ENCODE assay signal across 16 cellular contexts in the genomic region with DNA sequence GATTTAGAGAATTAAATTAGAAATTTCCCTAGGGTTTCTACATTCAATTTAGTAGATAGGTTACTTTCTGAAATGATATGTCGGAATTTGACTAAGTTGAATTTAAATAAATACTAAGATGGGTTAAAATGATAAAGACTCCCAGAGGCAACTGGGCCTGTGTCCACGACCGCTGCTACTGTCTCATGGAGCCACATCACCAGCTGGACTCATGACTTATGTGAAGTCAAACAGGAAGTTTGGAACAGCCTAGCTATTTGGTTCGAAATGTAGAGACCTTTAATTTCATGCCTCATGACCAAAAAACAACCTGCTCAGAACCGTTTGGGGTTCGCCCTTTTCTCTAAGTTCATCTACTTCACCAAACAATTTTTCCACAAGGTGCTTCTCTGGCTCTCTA.
"Had no signal": no experiment of that assay in that cellular context is flagged by ENCODE, and none has a peak within 500 bp of the region (broad histone marks: within the 10 kb centered on the region; RNA-seq: fewer than 3 reads in every experiment).

No MANE protein-coding gene starts in this region.

- H3K4me3 Mint-ChIP-seq: activated CD4-positive, alpha-beta T cell treated with anti-CD3 and anti-CD28 coated beads, Interleukin-2, amount 10 ng/mL, durations not matched to agents 7 days and 5 days; activated naive CD4-positive, alpha-beta T cell treated with anti-CD3 and anti-CD28 coated beads, Interleukin-2, amount 10 ng/mL, durations not matched to agents 7 days and 5 days; effector memory CD8-positive, alpha-beta T cell; natural killer cell; stimulated activated naive CD8-positive, alpha-beta T cell treated with anti-CD3 and anti-CD28 coated beads, Interleukin-15, amount 100 ng/mL, for 72 hours had no signal

- H3K27me3 Mint-ChIP-seq: activated CD4-positive, alpha-beta T cell treated with anti-CD3 and anti-CD28 coated beads, Interleukin-2, amount 10 ng/mL, durations not matched to agents 7 days and 5 days had no signal

- H3K4me1 Mint-ChIP-seq: activated naive CD4-positive, alpha-beta T cell treated with anti-CD3 and anti-CD28 coated beads, Interleukin-2, amount 10 ng/mL, durations not matched to agents 7 days and 5 days; natural killer cell had no signal

- H3K36me3 ChIP-seq: adrenal gland, prostate gland, thoracic aorta, uterus had no signal

- H3K27ac ChIP-seq: thoracic aorta, uterus had no signal

- ATAC-seq: effector memory CD8-positive, alpha-beta T cell; natural killer cell; stimulated activated naive CD8-positive, alpha-beta T cell treated with anti-CD3 and anti-CD28 coated beads, Interleukin-15, amount 100 ng/mL, for 72 hours had no signal

- H3K4me1 ChIP-seq: uterus had no signal

- H3K27ac Mint-ChIP-seq: activated CD4-positive, alpha-beta T cell treated with anti-CD3 and anti-CD28 coated beads, Interleukin-2, amount 10 ng/mL, durations not matched to agents 7 days and 5 days; activated naive CD4-positive, alpha-beta T cell treated with anti-CD3 and anti-CD28 coated beads, Interleukin-2, amount 10 ng/mL, durations not matched to agents 7 days and 5 days; activated T-helper 2 cell treated with anti-CD3 and anti-CD28 coated beads, Interferon-gamma antibody, Interleukin-2, Interleukin-4, amounts not matched to agents 10 μg/mL and 5 μg/mL and 100 μg/mL, durations not matched to agents 14 hours and 24 hours and 36 hours; effector memory CD8-positive, alpha-beta T cell; natural killer cell had no signal

- H3K27me3 ChIP-seq: adrenal gland, uterus had no signal

- DNase-seq: activated CD4-positive, alpha-beta T cell treated with anti-CD3 and anti-CD28 coated beads, Interleukin-2, amount 10 ng/mL, durations not matched to agents 7 days and 5 days; activated CD4-positive, CD25-positive, alpha-beta regulatory T cell; activated CD8-positive, alpha-beta memory T cell treated with anti-CD3 and anti-CD28 coated beads for 24 hours; activated naive CD4-positive, alpha-beta T cell treated with anti-CD3 and anti-CD28 coated beads, Interleukin-2, amount 10 ng/mL, durations not matched to agents 7 days and 5 days; adrenal gland; effector memory CD8-positive, alpha-beta T cell; glutamatergic neuron; left cardiac atrium; natural killer cell; stimulated activated CD4-positive, alpha-beta T cell treated with anti-CD3 and anti-CD28 coated beads, Interleukin-15, amount 100 ng/mL, for 24 hours; stimulated activated CD4-positive, alpha-beta T cell treated with anti-CD3 and anti-CD28 coated beads, Interleukin-4, amount 100 ng/mL, for 4 hours; stimulated activated naive CD8-positive, alpha-beta T cell treated with anti-CD3 and anti-CD28 coated beads, Interleukin-15, amount 100 ng/mL, for 72 hours; uterus had no signal

- H3K9me3 Mint-ChIP-seq: activated CD4-positive, alpha-beta T cell treated with anti-CD3 and anti-CD28 coated beads, Interleukin-2, amount 10 ng/mL, durations not matched to agents 7 days and 5 days; activated naive CD4-positive, alpha-beta T cell treated with anti-CD3 and anti-CD28 coated beads, Interleukin-2, amount 10 ng/mL, durations not matched to agents 7 days and 5 days; effector memory CD8-positive, alpha-beta T cell; natural killer cell had no signal

- H3K4me3 ChIP-seq: adrenal gland, prostate gland, thoracic aorta, uterus had no signal

- H3K36me3 Mint-ChIP-seq: activated naive CD4-positive, alpha-beta T cell treated with anti-CD3 and anti-CD28 coated beads, Interleukin-2, amount 10 ng/mL, durations not matched to agents 7 days and 5 days; natural killer cell had no signal

- H3K9me3 ChIP-seq: adrenal gland, prostate gland, thoracic aorta, uterus had no signal
